Comparison of ENCODE assay signal across 22 cellular contexts in genomic region chr16:21618261-21618660, GRCh38. TPM values are rescaled to one million over a fixed set of nuclear protein-coding genes. Genes with fewer than 3 reads are reported as not detected.
"Had no signal": no experiment of that assay in that cellular context is flagged by ENCODE, and none has a peak within 500 bp of the region (broad histone marks: within the 10 kb centered on the region; RNA-seq: fewer than 3 reads in every experiment).

No MANE protein-coding gene starts in this region.

- ATAC-seq: gastroesophageal sphincter; left lobe of liver; naive thymus-derived CD4-positive, alpha-beta T cell had no signal

- H3K9me3 ChIP-seq: esophagus squamous epithelium, gastroesophageal sphincter, sigmoid colon, stomach, thoracic aorta, transverse colon had no signal

- H3K4me3 ChIP-seq: esophagus squamous epithelium, gastroesophageal sphincter, sigmoid colon, skin epidermis, stomach, thoracic aorta, transverse colon had no signal

- H3K9me3 Mint-ChIP-seq: dendritic cell treated with granulocyte-macrophage colony-stimulating factor and Interleukin-4, amounts not matched to agents 40 ng/mL and 50 ng/mL, for 4 days; naive thymus-derived CD4-positive, alpha-beta T cell had no signal

- H3K27ac ChIP-seq: esophagus squamous epithelium, gastroesophageal sphincter, sigmoid colon, stomach, thoracic aorta, transverse colon had no signal

- H3K27me3 ChIP-seq: esophagus squamous epithelium, gastroesophageal sphincter, sigmoid colon, stomach, transverse colon had no signal

- H3K4me3 Mint-ChIP-seq: dendritic cell treated with granulocyte-macrophage colony-stimulating factor and Interleukin-4, amounts not matched to agents 40 ng/mL and 50 ng/mL, for 4 days; naive thymus-derived CD4-positive, alpha-beta T cell had no signal

- H3K27me3 Mint-ChIP-seq: dendritic cell treated with granulocyte-macrophage colony-stimulating factor and Interleukin-4, amounts not matched to agents 40 ng/mL and 50 ng/mL, for 4 days; naive thymus-derived CD4-positive, alpha-beta T cell had no signal

- H3K4me1 ChIP-seq: esophagus squamous epithelium had no signal

- DNase-seq: esophagus squamous epithelium; foreskin fibroblast; glutamatergic neuron; islet precursor cell; mammary epithelial cell; naive thymus-derived CD4-positive, alpha-beta T cell; posterior cingulate gyrus; sigmoid colon; stimulated activated CD4-positive, alpha-beta T cell treated with anti-CD3 and anti-CD28 coated beads, Interleukin-2, amount 100 ng/mL, for 24 hours; stimulated activated naive CD4-positive, alpha-beta T cell; stomach; substantia nigra; transverse colon had no signal

- H3K36me3 ChIP-seq: thoracic aorta had no signal

RNA-seq across cellular contexts. Expression of gene IGSF6, which starts 34.1 kb away (rescaled TPM):
- total RNA-seq: epithelial cell of proximal tubule, mammary epithelial cell, osteocyte, pulmonary artery endothelial cell had no signal

RNA-seq across cellular contexts. Expression of gene OTOA, which starts 45.5 kb away (rescaled TPM):
- total RNA-seq: epithelial cell of proximal tubule, lower leg skin, pulmonary artery endothelial cell had no signal
